In the genomic region with DNA sequence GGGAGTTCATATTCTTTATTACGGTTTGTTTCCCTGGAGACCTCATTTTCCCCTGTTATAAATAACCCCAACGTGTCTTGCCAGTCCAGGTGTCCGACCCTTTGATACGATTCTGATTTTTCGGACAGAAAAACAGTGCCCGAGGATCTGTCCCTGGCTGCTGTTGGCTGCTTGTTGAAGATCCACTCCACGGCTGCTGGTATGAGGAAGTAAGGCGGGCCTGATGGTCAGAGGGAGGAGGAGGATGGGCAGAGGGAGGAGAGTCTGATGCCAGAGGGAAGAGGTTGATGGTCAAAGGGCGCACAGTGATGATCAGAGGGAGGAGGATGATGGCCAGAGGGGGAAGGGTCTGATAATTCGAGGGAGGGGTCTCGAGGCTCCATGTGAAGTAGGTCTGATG, we compare ENCODE assay signal across 6 cellular contexts.
DNase-seq lines count a peak whose midpoint lies in the region; ATAC-seq and TF ChIP-seq lines count a peak whose summit lies in the region.
"Not testable (repeated sequence)": the region's sequence is repeated elsewhere in the genome, so short reads cannot be mapped to it uniquely, and the experiment has no call there.

No MANE protein-coding gene starts in this region.

- peaks cover 35% of the 10 kb centered on the region for H3K4me1 ChIP-seq in BLaER1
- H3K4me1 ChIP-seq in BLaER1 treated with 17β-estradiol and CSF1 and Interleukin-3, amounts not matched to agents 10 nM and 100 nM = peaks cover 16 to 35% (median 23%) of the 10 kb centered on the region in 10 experiments
- H3K4me1 ChIP-seq in left lung, lower lobe of right lung, upper lobe of right lung: not testable (repeated sequence)

- not testable (repeated sequence) for DNase-seq in left colon, left lung, lower lobe of right lung, upper lobe of right lung

- not testable (repeated sequence) for H3K27me3 ChIP-seq in BLaER1; BLaER1 treated with 17β-estradiol and CSF1 and Interleukin-3, amounts not matched to agents 10 nM and 100 nM; left lung; lower lobe of right lung (ENCODE audit: low read depth); upper lobe of right lung

- TF ChIP-seq CTCF in left lung (IDR thresholded peaks at IDR 0.05); lower lobe of right lung (IDR thresholded peaks at IDR 0.05); upper lobe of right lung (IDR thresholded peaks at IDR 0.05): not testable (repeated sequence)

- not testable (repeated sequence) for H4K20me1 ChIP-seq in BLaER1; BLaER1 treated with 17β-estradiol and CSF1 and Interleukin-3, amounts not matched to agents 10 nM and 100 nM

- not testable (repeated sequence) for H3K9me3 ChIP-seq in BLaER1; BLaER1 treated with 17β-estradiol and CSF1 and Interleukin-3, amounts not matched to agents 10 nM and 100 nM (replicated peaks in 1 of 11); left lung; lower lobe of right lung; upper lobe of right lung

- H3K9ac ChIP-seq in BLaER1; BLaER1 treated with 17β-estradiol and CSF1 and Interleukin-3, amounts not matched to agents 10 nM and 100 nM: not testable (repeated sequence)

- not testable (repeated sequence) for H3K36me3 ChIP-seq in BLaER1; BLaER1 treated with 17β-estradiol and CSF1 and Interleukin-3, amounts not matched to agents 10 nM and 100 nM; left lung; lower lobe of right lung; upper lobe of right lung

- H3K4me2 ChIP-seq in BLaER1 = peak overlapping the region; percentile 66
- H3K4me2 ChIP-seq in BLaER1 treated with 17β-estradiol and CSF1 and Interleukin-3, amounts not matched to agents 10 nM and 100 nM = peak overlapping the region in 10 of 11 experiments; percentile 23 to 63 (median 48); a peak in 13 of 22 replicates

- not testable (repeated sequence) for H3K27ac ChIP-seq in BLaER1; BLaER1 treated with 17β-estradiol and CSF1 and Interleukin-3, amounts not matched to agents 10 nM and 100 nM; left lung; lower lobe of right lung; upper lobe of right lung

- intact Hi-C loops in left colon (cut with DNase I, micrococcal nuclease); left lung (cut with DNase I); lower lobe of right lung (cut with DNase I); upper lobe of right lung (cut with DNase I): not testable (repeated sequence)

- ATAC-seq in left colon = peak; percentile 53
- ATAC-seq in left lung = peak; percentile 77
- ATAC-seq in lower lobe of right lung = peak; percentile 22 to 60
- ATAC-seq in upper lobe of right lung = peak; percentile 63

- H3K4me3 ChIP-seq in BLaER1; BLaER1 treated with 17β-estradiol and CSF1 and Interleukin-3, amounts not matched to agents 10 nM and 100 nM; left lung; lower lobe of right lung; upper lobe of right lung: not testable (repeated sequence)
